ENCODE assay signal across 8 cellular contexts in genomic region chr20:62651285-62652021, GRCh38. TPM values are rescaled to one million over a fixed set of nuclear protein-coding genes. Genes with fewer than 3 reads are reported as not detected.
DNase-seq lines count a peak whose midpoint lies in the region; ATAC-seq and TF ChIP-seq lines count a peak whose summit lies in the region.

No MANE protein-coding gene starts in this region.

- POLR2A ChIA-PET in CD4-positive, alpha-beta T cell (lab: Charles Lee), result interaction anchor here (0.8 to 4.7 kb wide), 14 partner anchors 9 to 1007 kb away, joined by 3 to 85 read pairs (median 5); partner anchors contain the start of genes MRGBP, RTEL1, SLCO4A1 and TCFL5

- peak overlapping the region; percentile 93 for H3K4me3 Mint-ChIP-seq in CD4-positive, alpha-beta T cell

- peaks cover 66% of the 10 kb centered on the region for H3K79me2 ChIP-seq in KMS-11 (ENCODE audit: insufficient read depth, low read depth)

- H3K4me2 ChIP-seq in KMS-11, result peak overlapping the region; percentile 86

- no peaks in the 10 kb centered on the region for H3K9me3 Mint-ChIP-seq in CD4-positive, alpha-beta T cell

- CTCF ChIA-PET in CD4-positive, alpha-beta T cell (lab: Charles Lee), result interaction anchor here (1.0 to 2.8 kb wide), 6 partner anchors 9 to 143 kb away, joined by 3 to 14 read pairs (median 7); partner anchors contain the start of gene SLCO4A1

- H3K4me1 ChIP-seq in KMS-11 (ENCODE audit: low read depth, poor library complexity, severe bottlenecking), result peaks cover 66% of the 10 kb centered on the region
- peaks cover 41 to 50% (median 46%) of the 10 kb centered on the region in 4 donors for H3K4me1 ChIP-seq in transverse colon

- H3K27me3 ChIP-seq in CD4-positive, alpha-beta T cell (ENCODE audit: control insufficient read depth, insufficient read depth, low read length), result no peaks in the 10 kb centered on the region
- no peaks in the 10 kb centered on the region for H3K27me3 ChIP-seq in KMS-11 (ENCODE audit: insufficient read depth, low read depth)
- H3K27me3 ChIP-seq in dorsolateral prefrontal cortex, result no peaks in the 10 kb centered on the region
- no peaks in the 10 kb centered on the region for H3K27me3 ChIP-seq in transverse colon

- in situ Hi-C loops in transverse colon (cut with MboI; ENCODE audit: low pct_ligation_motif_present in 1 of 4, low pct_unique_long_range_greater_than_20kb in 1 of 4, low sequenced_read_pairs in 3 of 4), result loop anchor here in 1 of 4 donors (25.0 kb wide), 1 partner anchor 136 kb away; the partner anchor contains the start of gene MRGBP

- TF ChIP-seq POLR2A in transverse colon (IDR thresholded peaks at IDR 0.05), result no peak

- intact Hi-C loops in CD4-positive, alpha-beta T cell (cut with DNase I, micrococcal nuclease), result loop anchor here in 1 of 2 experiments (1.0 to 2.0 kb wide), 2 partner anchors 8 to 89 kb away; no protein-coding TSS in a partner anchor
- intact Hi-C loops in dorsolateral prefrontal cortex (cut with DNase I), result no loop called here
- intact Hi-C loops in transverse colon (cut with DNase I; ENCODE audit: low total_unique reads), result no loop called here

- peak overlapping the region; percentile 12; the same call in 1 of the 2 replicates for H2AFZ ChIP-seq in KMS-11 (ENCODE audit: low read depth)

- H3K36me3 ChIP-seq in KMS-11 (ENCODE audit: insufficient read depth), result no peaks in the 10 kb centered on the region
- no peaks in the 10 kb centered on the region for H3K36me3 ChIP-seq in transverse colon

- H3K4me3 ChIP-seq in KMS-11 (IDR thresholded peaks at IDR 0.05; ENCODE audit: insufficient read depth, low read depth, low read length) (no peak overlapping the region), dorsolateral prefrontal cortex (peak overlapping the region in 7 of 59 donors; percentile 3 to 44 (median 26)), transverse colon (peak overlapping the region in 1 of 4 donors; percentile 16)

- no peaks in the 10 kb centered on the region for H3K9me3 ChIP-seq in CD4-positive, alpha-beta T cell (ENCODE audit: control insufficient read depth, low read length)
- no peaks in the 10 kb centered on the region for H3K9me3 ChIP-seq in transverse colon

- H3K36me3 Mint-ChIP-seq in CD4-positive, alpha-beta T cell (ENCODE audit: low read depth), result peaks cover 4% of the 10 kb centered on the region

- no peak for TF ChIP-seq CTCF in CD4-positive, alpha-beta T cell (IDR thresholded peaks at IDR 0.05)
- TF ChIP-seq CTCF in KMS-11 (conservative IDR thresholded peaks at IDR 0.05; ENCODE audit: low read depth, low read length) (no peak), dorsolateral prefrontal cortex (IDR thresholded peaks at IDR 0.05 in 54 of 56, conservative IDR thresholded peaks at IDR 0.05 in 2 of 56; ENCODE audit: low read depth in 1 of 56, partially characterized antibody in 56 of 56) (no peak), omental fat pad (IDR thresholded peaks at IDR 0.05) (no peak), transverse colon (IDR thresholded peaks at IDR 0.05) (no peak)

- peak; percentile 73 for ATAC-seq in CD4-positive, alpha-beta T cell (ENCODE audit: poor library complexity)
- ATAC-seq in GM21526 (IDR thresholded peaks at IDR 0.05; ENCODE audit: low FRiP score, unreplicated experiment) (peak; percentile 62), omental fat pad (ENCODE audit: low FRiP score) (no peak)

- H3K27ac ChIP-seq in CD4-positive, alpha-beta T cell (ENCODE audit: low read depth, low read length), result peak overlapping the region; percentile 65
- H3K27ac ChIP-seq in KMS-11 (peak overlapping the region; percentile 87), dorsolateral prefrontal cortex (peak overlapping the region in 46 of 59 donors; percentile 15 to 94 (median 66)), transverse colon (peak overlapping the region; percentile 92 to 97 (median 94))

- H3K27ac Mint-ChIP-seq in CD4-positive, alpha-beta T cell, result peak overlapping the region; percentile 91

- peaks cover 30% of the 10 kb centered on the region for H3K4me1 Mint-ChIP-seq in CD4-positive, alpha-beta T cell (ENCODE audit: low read depth)

- TF ChIP-seq EP300 in transverse colon (IDR thresholded peaks at IDR 0.05; ENCODE audit: low read depth), result no peak

- H4K20me1 ChIP-seq in KMS-11 (ENCODE audit: insufficient read depth), result no peaks in the 10 kb centered on the region

- WGBS in transverse colon (ENCODE audit: low coverage in 1 of 2), 2 donors, result 30 to 44% methylated on average over 2 to 24 of the region's 24 CpGs

- peak; percentile 77 to 96 (median 85) for DNase-seq in CD4-positive, alpha-beta T cell
- peak; percentile 84 for DNase-seq in activated CD4-positive, alpha-beta T cell treated with anti-CD3 and anti-CD28 coated beads for 48 hours
- no peak for DNase-seq in dorsolateral prefrontal cortex
- peak; percentile 69 for DNase-seq in omental fat pad (ENCODE audit: low spot score)
- DNase-seq in transverse colon, result peak; percentile 88
- no peak for DNase-seq in NCI-H187 treated with DMSO at 0.1 percent for 48 hours (lab: John Stamatoyannopoulos, UW)

- H3K9ac ChIP-seq in KMS-11, result peak overlapping the region; percentile 62

- H3K27me3 Mint-ChIP-seq in CD4-positive, alpha-beta T cell, result no peaks in the 10 kb centered on the region

RNA-seq across cellular contexts. Expression of gene SLCO4A1, which starts 9.2 kb away (rescaled TPM):
- 1 to 10 TPM; 2.3 to 2.5 TPM for total RNA-seq in CD4-positive, alpha-beta T cell
- total RNA-seq in dorsolateral prefrontal cortex (100 to 1,000 TPM in 3 of 120 experiments, 10 to 100 TPM in 117; 10.4 to 115 (median 38.3) TPM), omental fat pad (10 to 100 TPM; 26.1 to 67.4 (median 55.6) TPM), transverse colon (100 to 1,000 TPM in 1 of 4 donors, 10 to 100 TPM in 3; 13.7 to 375 (median 60.0) TPM)

RNA-seq across cellular contexts. Expression of gene NTSR1, which starts 57.2 kb away (rescaled TPM):
- total RNA-seq in CD4-positive, alpha-beta T cell, result under 1 TPM; 0.55 to 0.56 TPM
- 1 to 10 TPM in 92 of 120 experiments, under 1 TPM in 28; 0.36 to 3.2 (median 1.3) TPM for total RNA-seq in dorsolateral prefrontal cortex
- under 1 TPM in 2 of 4 donors, not detected in 2; 0.24 to 0.25 TPM for total RNA-seq in omental fat pad
- 10 to 100 TPM in 1 of 4 donors, 1 to 10 TPM in 3; 1.5 to 23.9 (median 4.7) TPM for total RNA-seq in transverse colon

Comparison
In these comparisons a context has a peak if more than half of its experiments do, and no peak if none do; other contexts are left out.
1. DNase-seq: peak in CD4-positive, alpha-beta T cell (10 of 10), activated CD4-positive, alpha-beta T cell treated with anti-CD3 and anti-CD28 coated beads for 48 hours (single experiment), omental fat pad (single experiment) and transverse colon (single experiment); none in dorsolateral prefrontal cortex (0 of 10) and NCI-H187 treated with DMSO at 0.1 percent for 48 hours (single experiment).
2. Peak in every context shown above with its lines, with median percentiles within 50 percentile points of each other: H3K27ac ChIP-seq.